ENCODE assay signal across 1 cellular context in the genomic region with DNA sequence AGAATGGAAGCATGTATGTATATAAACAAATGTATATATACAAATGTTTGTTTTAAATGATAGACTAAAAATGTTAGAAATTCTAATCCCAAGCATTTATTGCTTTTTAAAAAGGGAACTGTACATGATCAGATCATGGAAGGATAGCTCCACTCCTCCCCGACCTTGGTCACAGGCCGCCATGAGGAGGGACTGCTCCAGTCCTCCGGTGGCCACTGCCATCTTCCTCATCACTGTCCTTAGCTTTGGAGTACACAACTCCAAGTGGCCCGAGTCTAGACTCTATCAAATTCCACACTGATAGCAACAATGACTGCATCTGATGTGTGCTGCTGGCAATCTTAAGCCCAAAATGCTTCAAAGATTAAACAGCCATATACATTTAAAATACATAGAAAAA.
TF ChIP-seq lines count a peak whose summit lies in the region.

No MANE protein-coding gene starts in this region.

TF ChIP-seq in HepG2, 621 proteins besides CTCF, POLR2A, EP300 and RAD21:
- TF ChIP-seq ZNF136 (CRISPR knock-in tag; IDR thresholded peaks at IDR 0.05; ENCODE audit: low read depth): no peak
- no peak for TF ChIP-seq JARID2 (CRISPR knock-in tag; IDR thresholded peaks at IDR 0.05; ENCODE audit: insufficient replicate concordance)
- TF ChIP-seq, protein P1, sequence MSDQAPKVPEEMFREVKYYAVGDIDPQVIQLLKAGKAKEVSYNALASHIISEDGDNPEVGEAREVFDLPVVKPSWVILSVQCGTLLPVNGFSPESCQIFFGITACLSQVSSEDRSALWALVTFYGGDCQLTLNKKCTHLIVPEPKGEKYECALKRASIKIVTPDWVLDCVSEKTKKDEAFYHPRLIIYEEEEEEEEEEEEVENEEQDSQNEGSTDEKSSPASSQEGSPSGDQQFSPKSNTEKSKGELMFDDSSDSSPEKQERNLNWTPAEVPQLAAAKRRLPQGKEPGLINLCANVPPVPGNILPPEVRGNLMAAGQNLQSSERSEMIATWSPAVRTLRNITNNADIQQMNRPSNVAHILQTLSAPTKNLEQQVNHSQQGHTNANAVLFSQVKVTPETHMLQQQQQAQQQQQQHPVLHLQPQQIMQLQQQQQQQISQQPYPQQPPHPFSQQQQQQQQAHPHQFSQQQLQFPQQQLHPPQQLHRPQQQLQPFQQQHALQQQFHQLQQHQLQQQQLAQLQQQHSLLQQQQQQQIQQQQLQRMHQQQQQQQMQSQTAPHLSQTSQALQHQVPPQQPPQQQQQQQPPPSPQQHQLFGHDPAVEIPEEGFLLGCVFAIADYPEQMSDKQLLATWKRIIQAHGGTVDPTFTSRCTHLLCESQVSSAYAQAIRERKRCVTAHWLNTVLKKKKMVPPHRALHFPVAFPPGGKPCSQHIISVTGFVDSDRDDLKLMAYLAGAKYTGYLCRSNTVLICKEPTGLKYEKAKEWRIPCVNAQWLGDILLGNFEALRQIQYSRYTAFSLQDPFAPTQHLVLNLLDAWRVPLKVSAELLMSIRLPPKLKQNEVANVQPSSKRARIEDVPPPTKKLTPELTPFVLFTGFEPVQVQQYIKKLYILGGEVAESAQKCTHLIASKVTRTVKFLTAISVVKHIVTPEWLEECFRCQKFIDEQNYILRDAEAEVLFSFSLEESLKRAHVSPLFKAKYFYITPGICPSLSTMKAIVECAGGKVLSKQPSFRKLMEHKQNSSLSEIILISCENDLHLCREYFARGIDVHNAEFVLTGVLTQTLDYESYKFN (CRISPR knock-in tag; conservative IDR thresholded peaks at IDR 0.05): no peak
- no peak for TF ChIP-seq ZNF24 (IDR thresholded peaks at IDR 0.05)
- no peak for TF ChIP-seq ZNF101 (CRISPR knock-in tag; IDR thresholded peaks at IDR 0.05; ENCODE audit: borderline replicate concordance, low read depth)
- no peak for TF ChIP-seq SCMH1 (CRISPR knock-in tag; IDR thresholded peaks at IDR 0.05; ENCODE audit: borderline replicate concordance)
- no peak for TF ChIP-seq ZNF12 (CRISPR knock-in tag; IDR thresholded peaks at IDR 0.05)
- no peak for TF ChIP-seq STAT5B (CRISPR knock-in tag; IDR thresholded peaks at IDR 0.05)
- TF ChIP-seq, protein P2, sequence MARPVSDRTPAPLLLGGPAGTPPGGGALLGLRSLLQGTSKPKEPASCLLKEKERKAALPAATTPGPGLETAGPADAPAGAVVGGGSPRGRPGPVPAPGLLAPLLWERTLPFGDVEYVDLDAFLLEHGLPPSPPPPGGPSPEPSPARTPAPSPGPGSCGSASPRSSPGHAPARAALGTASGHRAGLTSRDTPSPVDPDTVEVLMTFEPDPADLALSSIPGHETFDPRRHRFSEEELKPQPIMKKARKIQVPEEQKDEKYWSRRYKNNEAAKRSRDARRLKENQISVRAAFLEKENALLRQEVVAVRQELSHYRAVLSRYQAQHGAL (CRISPR knock-in tag; IDR thresholded peaks at IDR 0.05; ENCODE audit: not compliant biosample characterization): no peak
- TF ChIP-seq, protein P3, sequence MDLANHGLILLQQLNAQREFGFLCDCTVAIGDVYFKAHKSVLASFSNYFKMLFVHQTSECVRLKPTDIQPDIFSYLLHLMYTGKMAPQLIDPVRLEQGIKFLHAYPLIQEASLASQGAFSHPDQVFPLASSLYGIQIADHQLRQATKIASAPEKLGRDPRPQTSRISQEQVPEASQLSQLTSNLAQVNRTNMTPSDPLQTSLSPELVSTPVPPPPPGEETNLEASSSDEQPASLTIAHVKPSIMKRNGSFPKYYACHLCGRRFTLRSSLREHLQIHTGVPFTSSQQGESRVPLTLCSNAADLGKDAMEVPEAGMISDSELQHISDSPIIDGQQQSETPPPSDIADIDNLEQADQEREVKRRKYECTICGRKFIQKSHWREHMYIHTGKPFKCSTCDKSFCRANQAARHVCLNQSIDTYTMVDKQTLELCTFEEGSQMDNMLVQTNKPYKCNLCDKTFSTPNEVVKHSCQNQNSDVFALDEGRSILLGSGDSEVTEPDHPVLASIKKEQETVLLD (CRISPR knock-in tag; IDR thresholded peaks at IDR 0.05; ENCODE audit: low read depth): no peak
- TF ChIP-seq, protein P4, sequence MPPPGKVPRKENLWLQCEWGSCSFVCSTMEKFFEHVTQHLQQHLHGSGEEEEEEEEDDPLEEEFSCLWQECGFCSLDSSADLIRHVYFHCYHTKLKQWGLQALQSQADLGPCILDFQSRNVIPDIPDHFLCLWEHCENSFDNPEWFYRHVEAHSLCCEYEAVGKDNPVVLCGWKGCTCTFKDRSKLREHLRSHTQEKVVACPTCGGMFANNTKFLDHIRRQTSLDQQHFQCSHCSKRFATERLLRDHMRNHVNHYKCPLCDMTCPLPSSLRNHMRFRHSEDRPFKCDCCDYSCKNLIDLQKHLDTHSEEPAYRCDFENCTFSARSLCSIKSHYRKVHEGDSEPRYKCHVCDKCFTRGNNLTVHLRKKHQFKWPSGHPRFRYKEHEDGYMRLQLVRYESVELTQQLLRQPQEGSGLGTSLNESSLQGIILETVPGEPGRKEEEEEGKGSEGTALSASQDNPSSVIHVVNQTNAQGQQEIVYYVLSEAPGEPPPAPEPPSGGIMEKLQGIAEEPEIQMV (CRISPR knock-in tag; IDR thresholded peaks at IDR 0.05; ENCODE audit: low read depth): no peak
- TF ChIP-seq, protein P5, sequence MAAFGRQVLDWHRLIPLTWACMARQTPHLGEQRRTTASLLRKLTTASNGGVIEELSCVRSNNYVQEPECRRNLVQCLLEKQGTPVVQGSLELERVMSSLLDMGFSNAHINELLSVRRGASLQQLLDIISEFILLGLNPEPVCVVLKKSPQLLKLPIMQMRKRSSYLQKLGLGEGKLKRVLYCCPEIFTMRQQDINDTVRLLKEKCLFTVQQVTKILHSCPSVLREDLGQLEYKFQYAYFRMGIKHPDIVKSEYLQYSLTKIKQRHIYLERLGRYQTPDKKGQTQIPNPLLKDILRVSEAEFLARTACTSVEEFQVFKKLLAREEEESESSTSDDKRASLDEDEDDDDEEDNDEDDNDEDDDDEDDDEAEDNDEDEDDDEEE (CRISPR knock-in tag; IDR thresholded peaks at IDR 0.05): no peak
- TF ChIP-seq NFYB (CRISPR knock-in tag; IDR thresholded peaks at IDR 0.05): no peak
- no peak for TF ChIP-seq ZNF264 (CRISPR knock-in tag; IDR thresholded peaks at IDR 0.05)
- TF ChIP-seq, protein P6, sequence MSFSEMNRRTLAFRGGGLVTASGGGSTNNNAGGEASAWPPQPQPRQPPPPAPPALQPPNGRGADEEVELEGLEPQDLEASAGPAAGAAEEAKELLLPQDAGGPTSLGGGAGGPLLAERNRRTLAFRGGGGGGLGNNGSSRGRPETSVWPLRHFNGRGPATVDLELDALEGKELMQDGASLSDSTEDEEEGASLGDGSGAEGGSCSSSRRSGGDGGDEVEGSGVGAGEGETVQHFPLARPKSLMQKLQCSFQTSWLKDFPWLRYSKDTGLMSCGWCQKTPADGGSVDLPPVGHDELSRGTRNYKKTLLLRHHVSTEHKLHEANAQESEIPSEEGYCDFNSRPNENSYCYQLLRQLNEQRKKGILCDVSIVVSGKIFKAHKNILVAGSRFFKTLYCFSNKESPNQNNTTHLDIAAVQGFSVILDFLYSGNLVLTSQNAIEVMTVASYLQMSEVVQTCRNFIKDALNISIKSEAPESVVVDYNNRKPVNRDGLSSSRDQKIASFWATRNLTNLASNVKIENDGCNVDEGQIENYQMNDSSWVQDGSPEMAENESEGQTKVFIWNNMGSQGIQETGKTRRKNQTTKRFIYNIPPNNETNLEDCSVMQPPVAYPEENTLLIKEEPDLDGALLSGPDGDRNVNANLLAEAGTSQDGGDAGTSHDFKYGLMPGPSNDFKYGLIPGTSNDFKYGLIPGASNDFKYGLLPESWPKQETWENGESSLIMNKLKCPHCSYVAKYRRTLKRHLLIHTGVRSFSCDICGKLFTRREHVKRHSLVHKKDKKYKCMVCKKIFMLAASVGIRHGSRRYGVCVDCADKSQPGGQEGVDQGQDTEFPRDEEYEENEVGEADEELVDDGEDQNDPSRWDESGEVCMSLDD (CRISPR knock-in tag; IDR thresholded peaks at IDR 0.05; ENCODE audit: borderline replicate concordance): no peak
- TF ChIP-seq, protein P7, sequence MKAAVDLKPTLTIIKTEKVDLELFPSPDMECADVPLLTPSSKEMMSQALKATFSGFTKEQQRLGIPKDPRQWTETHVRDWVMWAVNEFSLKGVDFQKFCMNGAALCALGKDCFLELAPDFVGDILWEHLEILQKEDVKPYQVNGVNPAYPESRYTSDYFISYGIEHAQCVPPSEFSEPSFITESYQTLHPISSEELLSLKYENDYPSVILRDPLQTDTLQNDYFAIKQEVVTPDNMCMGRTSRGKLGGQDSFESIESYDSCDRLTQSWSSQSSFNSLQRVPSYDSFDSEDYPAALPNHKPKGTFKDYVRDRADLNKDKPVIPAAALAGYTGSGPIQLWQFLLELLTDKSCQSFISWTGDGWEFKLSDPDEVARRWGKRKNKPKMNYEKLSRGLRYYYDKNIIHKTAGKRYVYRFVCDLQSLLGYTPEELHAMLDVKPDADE (CRISPR knock-in tag; IDR thresholded peaks at IDR 0.05): no peak
- no peak for TF ChIP-seq ZNF263 (CRISPR knock-in tag; IDR thresholded peaks at IDR 0.05)
